Comparison of ENCODE assay signal across 12 cellular contexts in genomic region chr2:28627722-28628480, GRCh38.
DNase-seq lines count a peak whose midpoint lies in the region; ATAC-seq and TF ChIP-seq lines count a peak whose summit lies in the region.
"Had no signal": no experiment of that assay in that cellular context is flagged by ENCODE, and none has a peak within 500 bp of the region (broad histone marks: within the 10 kb centered on the region; RNA-seq: fewer than 3 reads in every experiment).

No MANE protein-coding gene starts in this region.

- intact Hi-C loops in ascending aorta (cut with DNase I): loop anchor here (1.0 to 5.0 kb wide), 3 partner anchors 7 to 921 kb away; no protein-coding TSS in a partner anchor
- intact Hi-C loops in tibial artery (cut with DNase I; ENCODE audit: low total_unique reads): loop anchor here (5.0 kb wide), 1 partner anchor 124 kb away; the partner anchor contains the start of gene PPP1CB
- intact Hi-C loops in posterior vena cava (cut with DNase I): no loop called here

- ATAC-seq in activated T-cell treated with anti-CD3 and anti-CD28 coated beads, Interleukin-2, amount 50 U/mL, for 4 hours: no peak
- ATAC-seq in GM21723 (IDR thresholded peaks at IDR 0.05; ENCODE audit: unreplicated experiment): no peak

- no peak overlapping the region for H3K4me3 Mint-ChIP-seq in activated T-cell treated with anti-CD3 and anti-CD28 coated beads, Interleukin-2, amount 50 U/mL, for 4 hours

- peak overlapping the region; percentile 94 to 100 for H3K27ac ChIP-seq in ascending aorta
- peak overlapping the region; percentile 98 for H3K27ac ChIP-seq in tibial artery

- peaks cover 50% of the 10 kb centered on the region for H3K4me1 Mint-ChIP-seq in activated T-cell treated with anti-CD3 and anti-CD28 coated beads, Interleukin-2, amount 50 U/mL, for 4 hours (ENCODE audit: low read depth)

- DNase-seq in activated T-cell treated with anti-CD3 and anti-CD28 coated beads, Interleukin-2, amount 50 U/mL, for 1 hour: peak; percentile 17
- DNase-seq in activated T-cell treated with anti-CD3 and anti-CD28 coated beads, Interleukin-2, amount 50 U/mL, for 4 hours: no peak
- DNase-seq in ascending aorta (ENCODE audit: low spot score in 2 of 2) (no peak), iris pigment epithelial cell (ENCODE audit: low read depth) (peak; percentile 75), tibial artery (peak in 1 of 2 donors; percentile 69), posterior vena cava (ENCODE audit: low spot score) (no peak), OCI-M2 (lab: John Stamatoyannopoulos, UW; ENCODE audit: unreplicated experiment) (no peak)
- DNase-seq: activated CD8-positive, alpha-beta memory T cell treated with anti-CD3 and anti-CD28 coated beads for 24 hours; dermis blood vessel endothelial cell; hippocampal formation; NCI-H510A treated with DMSO at 0.1 percent for 48 hours had no signal

- no peaks in the 10 kb centered on the region for H3K27me3 Mint-ChIP-seq in activated T-cell treated with anti-CD3 and anti-CD28 coated beads, Interleukin-2, amount 50 U/mL, for 4 hours (ENCODE audit: low read depth)

- H3K27me3 ChIP-seq in ascending aorta (no peaks in the 10 kb centered on the region), tibial artery (no peaks in the 10 kb centered on the region)

- TF ChIP-seq CTCF in ascending aorta (IDR thresholded peaks at IDR 0.05) (no peak), tibial artery (IDR thresholded peaks at IDR 0.05) (no peak)

- peaks cover 40 to 67% of the 10 kb centered on the region in 2 donors for H3K4me1 ChIP-seq in ascending aorta
- peaks cover 10 to 99% (median 72%) of the 10 kb centered on the region in 4 donors for H3K4me1 ChIP-seq in tibial artery

- no peaks in the 10 kb centered on the region for H3K9me3 ChIP-seq in ascending aorta
- no peaks in the 10 kb centered on the region for H3K9me3 ChIP-seq in tibial artery

- H3K36me3 ChIP-seq in ascending aorta (no peaks in the 10 kb centered on the region), tibial artery (no peaks in the 10 kb centered on the region)

- H3K4me3 ChIP-seq in ascending aorta (no peak overlapping the region), tibial artery (no peak overlapping the region)

- H3K9me3 Mint-ChIP-seq in activated T-cell treated with anti-CD3 and anti-CD28 coated beads, Interleukin-2, amount 50 U/mL, for 4 hours: no peaks in the 10 kb centered on the region

- H3K36me3 Mint-ChIP-seq in activated T-cell treated with anti-CD3 and anti-CD28 coated beads, Interleukin-2, amount 50 U/mL, for 4 hours (ENCODE audit: insufficient read depth): no peaks in the 10 kb centered on the region

Comparison
In these comparisons a context has a peak if more than half of its experiments do, and no peak if none do; other contexts are left out.
1. DNase-seq: peak in activated T-cell treated with anti-CD3 and anti-CD28 coated beads, Interleukin-2, amount 50 U/mL, for 1 hour (single experiment) and iris pigment epithelial cell (single experiment); none in activated T-cell treated with anti-CD3 and anti-CD28 coated beads, Interleukin-2, amount 50 U/mL, for 4 hours (single experiment), ascending aorta (0 of 2), posterior vena cava (single experiment) and OCI-M2 (single experiment).
2. intact Hi-C loops: an anchor here in ascending aorta (1.0 to 5.0 kb wide) and tibial artery (5.0 kb wide); none called in posterior vena cava.